In the genomic region with DNA sequence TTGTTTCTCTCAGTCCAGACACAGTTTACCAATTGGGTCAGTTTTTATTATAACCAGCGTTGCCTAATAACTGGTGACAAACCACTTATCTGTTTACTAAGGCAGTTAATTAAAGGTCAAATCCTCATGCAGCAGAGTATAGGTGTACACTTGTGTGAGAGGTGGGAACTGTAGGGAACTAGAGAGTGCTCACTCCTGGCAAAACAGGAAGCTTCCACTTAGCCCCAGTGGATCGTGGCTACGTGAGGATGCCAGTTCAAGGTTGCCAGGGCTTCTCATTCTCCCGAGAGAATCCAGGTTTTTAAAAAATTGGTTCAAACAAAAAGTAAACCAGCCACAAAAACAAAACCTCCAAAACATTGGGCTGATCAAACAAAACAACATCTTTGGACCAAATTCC, we compare ENCODE assay signal across 23 cellular contexts. TPM values are rescaled to one million over a fixed set of nuclear protein-coding genes. Genes with fewer than 3 reads are reported as not detected.
A peak's percentile ranks its signal among the peaks of the same experiment; 100 is the strongest.
DNase-seq lines count a peak whose midpoint lies in the region; ATAC-seq and TF ChIP-seq lines count a peak whose summit lies in the region.
"Had no signal": no experiment of that assay in that cellular context is flagged by ENCODE, and none has a peak within 500 bp of the region (broad histone marks: within the 10 kb centered on the region; RNA-seq: fewer than 3 reads in every experiment).

No MANE protein-coding gene starts in this region.

- WGBS in GM23248 (ENCODE audit: low coverage in 1 of 2, low lambda C conversion rate in 2 of 2, missing lambda C conversion rate in 2 of 2), 2 experiments, result 56 to 66% methylated on average over 4 of the region's 4 CpGs
- WGBS in suprapubic skin, result 72% methylated on average over 4 of the region's 4 CpGs

- H3K9me3 ChIP-seq in GM23248 (ENCODE audit: low read depth) (no peaks in the 10 kb centered on the region), adipocyte (ENCODE audit: control insufficient read depth, low read length) (no peaks in the 10 kb centered on the region), thoracic aorta (no peaks in the 10 kb centered on the region), suprapubic skin (no peaks in the 10 kb centered on the region)
- H3K9me3 ChIP-seq: BLaER1, Caco-2, left ventricle myocardium inferior, transverse colon had no signal

- H3K4me2 ChIP-seq in GM23248 (ENCODE audit: unreplicated experiment), result peak overlapping the region; percentile 78
- H3K4me2 ChIP-seq: BLaER1 had no signal

- H3K27ac ChIP-seq in GM23248 (peak overlapping the region; percentile 85), thoracic aorta (peak overlapping the region; percentile 58 to 67), suprapubic skin (no peak overlapping the region)
- H3K27ac ChIP-seq: BLaER1, foreskin keratinocyte had no signal

- H3K9me2 ChIP-seq in GM23248 (ENCODE audit: insufficient read depth), result no peaks in the 10 kb centered on the region

- H3K4me1 Mint-ChIP-seq in activated T-helper 2 cell treated with anti-CD3 and anti-CD28 coated beads, Interferon-gamma antibody, Interleukin-2, Interleukin-4, amounts not matched to agents 10 μg/mL and 5 μg/mL and 100 μg/mL, durations not matched to agents 14 hours and 24 hours and 36 hours (ENCODE audit: low read depth), result no peaks in the 10 kb centered on the region
- H3K4me1 Mint-ChIP-seq: stimulated activated naive B cell treated with anti-CD40 and anti-IgM and Interleukin-4, amounts not matched to agents 10 μg/mL and 1 μg/mL and 100 μg/mL, for 72 hours had no signal

- in situ Hi-C loops in GM23248 (cut with MboI), result no loop called here

- peak; percentile 62 for ATAC-seq in left lobe of liver
- ATAC-seq in thoracic aorta (ENCODE audit: insufficient number of reproducible peaks, low FRiP score, low read depth), result no peak
- ATAC-seq in GM18909 (IDR thresholded peaks at IDR 0.05; ENCODE audit: poor library complexity, unreplicated experiment), result no peak
- ATAC-seq: activated T-cell treated with anti-CD3 and anti-CD28 coated beads, Interleukin-2, amount 50 U/mL, for 4 hours had no signal

- H3K36me3 Mint-ChIP-seq in activated T-helper 2 cell treated with anti-CD3 and anti-CD28 coated beads, Interferon-gamma antibody, Interleukin-2, Interleukin-4, amounts not matched to agents 10 μg/mL and 5 μg/mL and 100 μg/mL, durations not matched to agents 14 hours and 24 hours and 36 hours (ENCODE audit: low read depth), result no peaks in the 10 kb centered on the region

- H3K27me3 ChIP-seq in GM23248 (replicated peaks; ENCODE audit: insufficient read depth), result no peaks in the 10 kb centered on the region
- H3K27me3 ChIP-seq in adipocyte (replicated peaks; ENCODE audit: control insufficient read depth, insufficient read depth, low read length), result no peaks in the 10 kb centered on the region
- H3K27me3 ChIP-seq in thoracic aorta (replicated peaks; ENCODE audit: insufficient read depth), result no peaks in the 10 kb centered on the region
- H3K27me3 ChIP-seq in suprapubic skin, result no peaks in the 10 kb centered on the region
- H3K27me3 ChIP-seq: dorsolateral prefrontal cortex, foreskin keratinocyte, transverse colon had no signal

- H2AFZ ChIP-seq in GM23248, result no peak overlapping the region

- no peak for TF ChIP-seq POLR2A in suprapubic skin (IDR thresholded peaks at IDR 0.05)

- peaks cover 6% of the 10 kb centered on the region for H3K9me3 Mint-ChIP-seq in activated T-helper 2 cell treated with anti-CD3 and anti-CD28 coated beads, Interferon-gamma antibody, Interleukin-2, Interleukin-4, amounts not matched to agents 10 μg/mL and 5 μg/mL and 100 μg/mL, durations not matched to agents 14 hours and 24 hours and 36 hours

- H3K27ac Mint-ChIP-seq in activated T-helper 2 cell treated with anti-CD3 and anti-CD28 coated beads, Interferon-gamma antibody, Interleukin-2, Interleukin-4, amounts not matched to agents 10 μg/mL and 5 μg/mL and 100 μg/mL, durations not matched to agents 14 hours and 24 hours and 36 hours, result no peak overlapping the region
- H3K27ac Mint-ChIP-seq: activated naive CD4-positive, alpha-beta T cell treated with anti-CD3 and anti-CD28 coated beads for 36 hours; stimulated activated naive B cell treated with anti-CD40 and anti-IgM and Interleukin-4, amounts not matched to agents 10 μg/mL and 1 μg/mL and 100 μg/mL, for 72 hours had no signal

- no peak overlapping the region for H3K4me3 Mint-ChIP-seq in activated T-helper 2 cell treated with anti-CD3 and anti-CD28 coated beads, Interferon-gamma antibody, Interleukin-2, Interleukin-4, amounts not matched to agents 10 μg/mL and 5 μg/mL and 100 μg/mL, durations not matched to agents 14 hours and 24 hours and 36 hours (ENCODE audit: low read depth)
- H3K4me3 Mint-ChIP-seq: activated naive CD4-positive, alpha-beta T cell treated with anti-CD3 and anti-CD28 coated beads for 36 hours; activated T-cell treated with anti-CD3 and anti-CD28 coated beads, Interleukin-2, amount 50 U/mL, for 4 hours; stimulated activated naive B cell treated with anti-CD40 and anti-IgM and Interleukin-4, amounts not matched to agents 10 μg/mL and 1 μg/mL and 100 μg/mL, for 72 hours had no signal

- H3K36me3 ChIP-seq in GM23248 (ENCODE audit: low read depth), result peaks cover 2% of the 10 kb centered on the region; the same call in 1 of the 2 replicates
- peaks cover 5% of the 10 kb centered on the region for H3K36me3 ChIP-seq in adipocyte (ENCODE audit: control insufficient read depth, insufficient read depth, low read length, severe bottlenecking)
- H3K36me3 ChIP-seq in thoracic aorta, result no peaks in the 10 kb centered on the region
- H3K36me3 ChIP-seq in suprapubic skin, result no peaks in the 10 kb centered on the region
- H3K36me3 ChIP-seq: BLaER1, left ventricle myocardium inferior, transverse colon had no signal

- H3K9ac ChIP-seq in GM23248 (no peak overlapping the region), adipocyte (ENCODE audit: low read length) (no peak overlapping the region)
- H3K9ac ChIP-seq: BLaER1 had no signal

- DNase-seq in GM23248, result peak; percentile 12
- no peak for DNase-seq in adipocyte (ENCODE audit: low read depth)
- no peak for DNase-seq in left lobe of liver (ENCODE audit: low spot score)
- DNase-seq in thoracic aorta (ENCODE audit: low spot score), result no peak
- DNase-seq in suprapubic skin (ENCODE audit: low spot score in 2 of 2), result no peak
- DNase-seq in medulla oblongata (ENCODE audit: extremely low spot score), result no peak
- DNase-seq in activated T-helper 2 cell treated with anti-CD3 and anti-CD28 coated beads, Interferon-gamma antibody, Interleukin-2, Interleukin-4, amounts not matched to agents 10 μg/mL and 5 μg/mL and 100 μg/mL, durations not matched to agents 14 hours and 24 hours and 36 hours (ENCODE audit: low spot score), result no peak
- DNase-seq: activated T-cell treated with anti-CD3 and anti-CD28 coated beads, Interleukin-2, amount 50 U/mL, for 4 hours; central memory CD4-positive, alpha-beta T cell; DMS79 treated with DMSO at 0.1 percent for 48 hours; dorsolateral prefrontal cortex; foreskin keratinocyte; left ventricle myocardium inferior; MM.1S; NCI-H1436; NCI-H2171; NCI-H526 treated with DMSO at 0.1 percent for 48 hours; stimulated activated naive B cell treated with anti-CD40 and anti-IgM and Interleukin-4, amounts not matched to agents 10 μg/mL and 1 μg/mL and 100 μg/mL, for 72 hours; transverse colon had no signal

- TF ChIP-seq CTCF in thoracic aorta (IDR thresholded peaks at IDR 0.05), result no peak
- TF ChIP-seq CTCF in suprapubic skin (IDR thresholded peaks at IDR 0.05), result no peak

- H3K79me2 ChIP-seq in GM23248 (ENCODE audit: insufficient read depth), result peaks cover 89% of the 10 kb centered on the region

- peaks cover 6% of the 10 kb centered on the region; the same call in 1 of the 2 replicates for H4K20me1 ChIP-seq in GM23248 (ENCODE audit: insufficient read depth)
- H4K20me1 ChIP-seq: BLaER1 had no signal

- TF ChIP-seq EP300 in suprapubic skin (IDR thresholded peaks at IDR 0.05), result no peak

- H3K4me1 ChIP-seq in GM23248 (ENCODE audit: insufficient read depth), result peaks cover 26% of the 10 kb centered on the region
- H3K4me1 ChIP-seq in adipocyte (ENCODE audit: control insufficient read depth, insufficient read depth, low read length), result peaks cover 28% of the 10 kb centered on the region
- peaks cover 17 to 56% of the 10 kb centered on the region in 2 donors for H3K4me1 ChIP-seq in thoracic aorta (ENCODE audit: control insufficient read depth in 1 of 2, low read depth in 2 of 2)
- peaks cover 19% of the 10 kb centered on the region for H3K4me1 ChIP-seq in suprapubic skin
- H3K4me1 ChIP-seq: BLaER1, Caco-2 had no signal

- H3K4me3 ChIP-seq in GM23248 (no peak overlapping the region), adipocyte (ENCODE audit: low read length) (peak overlapping the region; percentile 51), thoracic aorta (peak overlapping the region; percentile 38), suprapubic skin (no peak overlapping the region)
- H3K4me3 ChIP-seq: BLaER1, left ventricle myocardium inferior, transverse colon had no signal

- peaks cover 33% of the 10 kb centered on the region for H3F3A ChIP-seq in GM23248 (ENCODE audit: insufficient read depth)

- intact Hi-C loops in activated T-helper 2 cell treated with anti-CD3 and anti-CD28 coated beads, Interferon-gamma antibody, Interleukin-2, Interleukin-4, amounts not matched to agents 10 μg/mL and 5 μg/mL and 100 μg/mL, durations not matched to agents 14 hours and 24 hours and 36 hours (cut with micrococcal nuclease), result no loop called here

- H3K27me3 Mint-ChIP-seq in activated T-helper 2 cell treated with anti-CD3 and anti-CD28 coated beads, Interferon-gamma antibody, Interleukin-2, Interleukin-4, amounts not matched to agents 10 μg/mL and 5 μg/mL and 100 μg/mL, durations not matched to agents 14 hours and 24 hours and 36 hours (ENCODE audit: low read depth), result peaks cover 26% of the 10 kb centered on the region

RNA-seq across cellular contexts. Expression of gene CYBRD1, which starts 8.1 kb away (rescaled TPM):
- total RNA-seq in GM23248 (2014; rRNA removed; shearing (Covaris generic)), result 222 and 248 TPM in 2 replicates
- 166 and 168 TPM in 2 replicates for polyA plus RNA-seq in GM23248 (2016; fragmentation: Nextera tagmentation; extraction: Ambion mirVana)
- total RNA-seq in left lobe of liver (12.5 TPM), thoracic aorta (100 to 1,000 TPM; 357 to 453 TPM), suprapubic skin (100 to 1,000 TPM in 3 of 4 donors, 10 to 100 TPM in 1; 99.4 to 218 (median 157) TPM)
- total RNA-seq in activated T-helper 2 cell treated with anti-CD3 and anti-CD28 coated beads, Interferon-gamma antibody, Interleukin-2, Interleukin-4, amounts not matched to agents 10 μg/mL and 5 μg/mL and 100 μg/mL, durations not matched to agents 14 hours and 24 hours and 36 hours, result 5.7 and 8.0 TPM in 2 replicates

Comparison
In these comparisons a context has a peak if more than half of its experiments do, and no peak if none do; other contexts are left out.
1. H3K4me3 ChIP-seq: peak in adipocyte (single experiment) and thoracic aorta (single experiment); none in GM23248 (single experiment) and suprapubic skin (single experiment).